5 cellular contexts compared by ENCODE assay signal in genomic region chr4:49320725-49321410, GRCh38.
DNase-seq lines count a peak whose midpoint lies in the region; FAIRE-seq and TF ChIP-seq lines count a peak whose summit lies in the region.
"Not testable (repeated sequence)": the region's sequence is repeated elsewhere in the genome, so short reads cannot be mapped to it uniquely, and the experiment has no call there.

No MANE protein-coding gene starts in this region.

- H3K27ac Mint-ChIP-seq in activated CD4-positive, alpha-beta T cell treated with anti-CD3 and anti-CD28 coated beads, Interleukin-2, amount 10 ng/mL, durations not matched to agents 24 days and 14 days = not testable (repeated sequence)

- not testable (repeated sequence) for H3K4me1 Mint-ChIP-seq in activated CD4-positive, alpha-beta T cell treated with anti-CD3 and anti-CD28 coated beads, Interleukin-2, amount 10 ng/mL, durations not matched to agents 24 days and 14 days

- H3K4me3 ChIP-seq in fibroblast of the aortic adventitia (ENCODE audit: low read depth, low read length) = not testable (repeated sequence)

- peaks cover 13% of the 10 kb centered on the region for H3K9me3 Mint-ChIP-seq in activated CD4-positive, alpha-beta T cell treated with anti-CD3 and anti-CD28 coated beads, Interleukin-2, amount 10 ng/mL, durations not matched to agents 24 days and 14 days

- intact Hi-C loops in activated CD4-positive, alpha-beta T cell treated with anti-CD3 and anti-CD28 coated beads, Interleukin-2, amount 10 ng/mL, durations not matched to agents 24 days and 14 days (cut with micrococcal nuclease); posterior vena cava (cut with DNase I): not testable (repeated sequence)

- not testable (repeated sequence) for H3K4me3 Mint-ChIP-seq in activated CD4-positive, alpha-beta T cell treated with anti-CD3 and anti-CD28 coated beads, Interleukin-2, amount 10 ng/mL, durations not matched to agents 24 days and 14 days

- not testable (repeated sequence) for TF ChIP-seq CTCF in fibroblast of the aortic adventitia (IDR thresholded peaks at IDR 0.05; ENCODE audit: insufficient read depth, low read length)

- FAIRE-seq in HTR-8/SVneo (lab: Jason Lieb, UNC) = peak; percentile 64

- not testable (repeated sequence) for H3K27me3 Mint-ChIP-seq in activated CD4-positive, alpha-beta T cell treated with anti-CD3 and anti-CD28 coated beads, Interleukin-2, amount 10 ng/mL, durations not matched to agents 24 days and 14 days

- not testable (repeated sequence) for H3K36me3 Mint-ChIP-seq in activated CD4-positive, alpha-beta T cell treated with anti-CD3 and anti-CD28 coated beads, Interleukin-2, amount 10 ng/mL, durations not matched to agents 24 days and 14 days (ENCODE audit: low read depth)

- not testable (repeated sequence) for DNase-seq in HTR-8/SVneo (ENCODE audit: insufficient read length, low spot score)
- peak; percentile 54 for DNase-seq in activated CD4-positive, alpha-beta T cell treated with anti-CD3 and anti-CD28 coated beads, Interleukin-2, amount 10 ng/mL, durations not matched to agents 24 days and 14 days
- DNase-seq in fibroblast of the aortic adventitia (ENCODE audit: low read depth) = peak; percentile 0
- DNase-seq in iris pigment epithelial cell (ENCODE audit: low read depth) = peak; percentile 3
- peak; percentile 80 for DNase-seq in posterior vena cava (ENCODE audit: low spot score)
